In the genomic region with DNA sequence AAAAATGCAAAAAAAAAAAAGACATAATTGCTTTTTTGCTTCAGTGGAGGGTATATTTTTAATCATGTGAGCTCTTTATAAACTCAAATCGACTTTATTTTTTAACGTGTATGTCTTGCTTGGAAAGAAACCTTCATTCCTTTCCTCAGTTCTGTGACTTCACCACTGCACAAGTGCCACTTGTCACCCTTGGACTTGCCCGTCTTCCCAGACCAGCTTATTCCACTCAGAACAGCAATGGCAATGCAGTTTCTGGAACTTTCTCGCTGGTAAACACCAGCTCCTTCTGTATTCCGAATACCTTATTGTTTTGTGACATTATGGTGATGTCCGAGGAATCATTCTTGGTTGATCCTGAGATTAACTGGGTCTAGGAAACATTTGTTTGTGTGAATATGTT, we compare ENCODE assay signal across 14 cellular contexts.
DNase-seq lines count a peak whose midpoint lies in the region; ATAC-seq and TF ChIP-seq lines count a peak whose summit lies in the region.
"Had no signal": no experiment of that assay in that cellular context is flagged by ENCODE, and none has a peak within 500 bp of the region (broad histone marks: within the 10 kb centered on the region; RNA-seq: fewer than 3 reads in every experiment).

No MANE protein-coding gene starts in this region.

- no peaks in the 10 kb centered on the region for H4K20me1 ChIP-seq in GM23248 (ENCODE audit: insufficient read depth)
- H4K20me1 ChIP-seq in OCI-LY1 (ENCODE audit: insufficient read depth, low read length), result no peaks in the 10 kb centered on the region

- H3K36me3 ChIP-seq in GM23248 (ENCODE audit: low read depth) (no peaks in the 10 kb centered on the region), OCI-LY1 (ENCODE audit: insufficient read depth, low read length) (no peaks in the 10 kb centered on the region), left lung (no peaks in the 10 kb centered on the region), subcutaneous abdominal adipose tissue (ENCODE audit: control insufficient read depth in 5 of 5, insufficient read depth in 5 of 5, low read length in 5 of 5) (no peaks in the 10 kb centered on the region)

- H3K79me2 ChIP-seq in GM23248 (ENCODE audit: insufficient read depth), result no peaks in the 10 kb centered on the region
- H3K79me2 ChIP-seq in OCI-LY1 (ENCODE audit: insufficient read depth, low read length), result no peaks in the 10 kb centered on the region

- H3K9me3 ChIP-seq in GM23248 (ENCODE audit: low read depth), result no peaks in the 10 kb centered on the region
- H3K9me3 ChIP-seq in OCI-LY1 (ENCODE audit: low read length), result no peaks in the 10 kb centered on the region
- H3K9me3 ChIP-seq in left lung, result no peaks in the 10 kb centered on the region
- H3K9me3 ChIP-seq in subcutaneous abdominal adipose tissue (ENCODE audit: control insufficient read depth in 5 of 5, low read length in 5 of 5), result peaks cover 0 to 5% (median 0%) of the 10 kb centered on the region in 5 donors

- no peaks in the 10 kb centered on the region for H3K27me3 ChIP-seq in GM23248 (replicated peaks; ENCODE audit: insufficient read depth)
- H3K27me3 ChIP-seq in OCI-LY1 (ENCODE audit: insufficient read depth, low read length), result no peaks in the 10 kb centered on the region
- no peaks in the 10 kb centered on the region for H3K27me3 ChIP-seq in left lung
- no peaks in the 10 kb centered on the region for H3K27me3 ChIP-seq in subcutaneous abdominal adipose tissue (ENCODE audit: control insufficient read depth in 5 of 5, insufficient read depth in 4 of 5, low read length in 5 of 5)

- H2AFZ ChIP-seq in GM23248 (no peak overlapping the region), OCI-LY1 (ENCODE audit: low read length) (peak overlapping the region; percentile 84)
- H2AFZ ChIP-seq: GM23338 had no signal

- DNase-seq in GM23248 (no peak), left lung (peak in 1 of 2 donors; percentile 46), HCEC 1CT (no peak)
- DNase-seq: GF-D8, NCI-H1417 treated with DMSO at 0.1 percent for 48 hours had no signal

- H3K9me2 ChIP-seq in GM23248 (ENCODE audit: insufficient read depth), result no peaks in the 10 kb centered on the region
- H3K9me2 ChIP-seq in OCI-LY1 (ENCODE audit: low read depth, low read length), result no peaks in the 10 kb centered on the region

- intact Hi-C loops in left lung (cut with DNase I), result no loop called here

- ATAC-seq in left lung (peak; percentile 83), HG02642 (IDR thresholded peaks at IDR 0.05; ENCODE audit: poor library complexity, unreplicated experiment) (no peak), HG02938 (IDR thresholded peaks at IDR 0.05; ENCODE audit: unreplicated experiment) (no peak), HG02798 (IDR thresholded peaks at IDR 0.05; ENCODE audit: poor library complexity, unreplicated experiment) (no peak)
- ATAC-seq: GM12878 had no signal

- H3K9ac ChIP-seq in GM23248, result no peak overlapping the region
- peak overlapping the region; percentile 58 for H3K9ac ChIP-seq in OCI-LY1 (ENCODE audit: low read length)
- H3K9ac ChIP-seq in subcutaneous abdominal adipose tissue (ENCODE audit: low read length in 5 of 5), result peak overlapping the region in 2 of 5 donors; percentile 11 to 56
- H3K9ac ChIP-seq: KMS-11 had no signal

- H3K4me3 ChIP-seq in GM23248 (no peak overlapping the region), OCI-LY1 (ENCODE audit: low read depth, low read length, poor library complexity, severe bottlenecking) (peak overlapping the region; percentile 18), left lung (no peak overlapping the region), subcutaneous abdominal adipose tissue (ENCODE audit: low read depth in 1 of 5, low read length in 5 of 5) (peak overlapping the region in 3 of 5 donors; percentile 18 to 55 (median 30))
- H3K4me3 ChIP-seq: GM12878, GM23338 had no signal

- no peak for TF ChIP-seq CTCF in OCI-LY1 (IDR thresholded peaks at IDR 0.05; ENCODE audit: low read length)
- TF ChIP-seq CTCF in left lung (IDR thresholded peaks at IDR 0.05), result no peak

- peak overlapping the region; percentile 22 for H3K4me2 ChIP-seq in GM23248 (ENCODE audit: unreplicated experiment)
- H3K4me2 ChIP-seq in OCI-LY1 (ENCODE audit: low read length), result peak overlapping the region; percentile 65
- H3K4me2 ChIP-seq: GM23338, KMS-11 had no signal

- in situ Hi-C loops in GM23248 (cut with MboI), result no loop called here

- H3K27ac ChIP-seq in GM23248 (no peak overlapping the region), OCI-LY1 (ENCODE audit: low read depth, low read length, poor library complexity, severe bottlenecking) (peak overlapping the region; percentile 76), left lung (peak overlapping the region; percentile 70 to 71), subcutaneous abdominal adipose tissue (ENCODE audit: low read depth, low read length) (peak overlapping the region; percentile 35)
- H3K27ac ChIP-seq: C4-2B, KMS-11 had no signal

- 17 to 23% methylated on average over 6 of the region's 6 CpGs for WGBS in GM23248 (ENCODE audit: low coverage in 1 of 2, low lambda C conversion rate in 2 of 2, missing lambda C conversion rate in 2 of 2), 2 experiments

- 0 out of 2 replicates have a peak, but pooled peaks cover 4% of the 10 kb centered on the region for H3K4me1 ChIP-seq in GM23248 (ENCODE audit: insufficient read depth)
- H3K4me1 ChIP-seq in OCI-LY1 (ENCODE audit: insufficient read depth, low read length, severe bottlenecking), result peaks cover 61% of the 10 kb centered on the region
- no peaks in the 10 kb centered on the region for H3K4me1 ChIP-seq in left lung
- peaks cover 3 to 17% (median 5%) of the 10 kb centered on the region in 5 donors for H3K4me1 ChIP-seq in subcutaneous abdominal adipose tissue (ENCODE audit: control insufficient read depth in 5 of 5, insufficient read depth in 5 of 5, low read length in 5 of 5)

- no peaks in the 10 kb centered on the region for H3F3A ChIP-seq in GM23248 (ENCODE audit: insufficient read depth)
- no peaks in the 10 kb centered on the region for H3F3A ChIP-seq in OCI-LY1 (ENCODE audit: insufficient read depth, low read length)

Comparison
In these comparisons a context has a peak if more than half of its experiments do, and no peak if none do; other contexts are left out.
1. H3K4me3 ChIP-seq: peak in OCI-LY1 (single experiment) and subcutaneous abdominal adipose tissue (3 of 5); none in GM23248 (single experiment) and left lung (0 of 2).